23 cellular contexts compared by ENCODE assay signal in the genomic region with DNA sequence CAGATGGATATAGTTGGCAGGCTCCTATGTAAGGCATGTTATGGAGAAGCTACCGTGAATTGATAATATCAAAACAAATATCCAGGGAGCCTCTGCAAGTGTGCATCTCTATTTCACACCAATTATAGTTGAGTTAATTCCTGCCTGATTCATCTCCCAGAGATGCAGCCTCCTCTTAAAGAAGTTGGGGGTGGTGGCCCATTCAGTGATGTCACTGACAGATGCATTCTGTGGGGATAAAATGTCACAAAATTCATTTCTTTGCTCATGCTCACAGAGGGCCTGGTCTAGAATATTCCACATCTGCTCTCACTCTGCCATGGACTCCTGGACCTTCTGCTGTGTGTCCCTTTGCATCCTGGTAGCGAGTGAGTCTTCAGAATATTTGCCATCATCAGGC.
DNase-seq lines count a peak whose midpoint lies in the region; TF ChIP-seq lines count a peak whose summit lies in the region.
"Had no signal": no experiment of that assay in that cellular context is flagged by ENCODE, and none has a peak within 500 bp of the region (broad histone marks: within the 10 kb centered on the region; RNA-seq: fewer than 3 reads in every experiment).

No MANE protein-coding gene starts in this region.

- H3K27me3 ChIP-seq in smooth muscle cell (ENCODE audit: low read depth) = no peaks in the 10 kb centered on the region
- H3K27me3 ChIP-seq: tibial artery had no signal

- H3K4me1 Mint-ChIP-seq in activated naive CD4-positive, alpha-beta T cell treated with anti-CD3 and anti-CD28 coated beads for 36 hours (ENCODE audit: low read depth) = peaks cover 10% of the 10 kb centered on the region
- peaks cover 2% of the 10 kb centered on the region for H3K4me1 Mint-ChIP-seq in activated naive CD8-positive, alpha-beta T cell treated with anti-CD3 and anti-CD28 coated beads for 36 hours
- H3K4me1 Mint-ChIP-seq: stimulated activated naive CD8-positive, alpha-beta T cell treated with anti-CD3 and anti-CD28 coated beads, Interleukin-15, amount 100 ng/mL, for 72 hours had no signal

- H3K9ac ChIP-seq in smooth muscle cell (ENCODE audit: low read depth) = no peak overlapping the region

- peak overlapping the region; percentile 66 for H3K27ac Mint-ChIP-seq in activated naive CD4-positive, alpha-beta T cell treated with anti-CD3 and anti-CD28 coated beads for 36 hours
- no peak overlapping the region for H3K27ac Mint-ChIP-seq in activated naive CD8-positive, alpha-beta T cell treated with anti-CD3 and anti-CD28 coated beads for 36 hours
- H3K27ac Mint-ChIP-seq: mesothelial cell of epicardium; natural killer cell; stimulated activated naive CD8-positive, alpha-beta T cell treated with anti-CD3 and anti-CD28 coated beads, Interleukin-15, amount 100 ng/mL, for 72 hours had no signal

- peaks cover 8% of the 10 kb centered on the region for H3K4me1 ChIP-seq in smooth muscle cell (ENCODE audit: low read depth)
- H3K4me1 ChIP-seq: tibial artery had no signal

- no peaks in the 10 kb centered on the region for H3K36me3 ChIP-seq in smooth muscle cell (ENCODE audit: low read depth)
- H3K36me3 ChIP-seq: esophagus muscularis mucosa, tibial artery had no signal

- no peak overlapping the region for H3K4me3 ChIP-seq in smooth muscle cell
- H3K4me3 ChIP-seq: coronary artery, esophagus muscularis mucosa, tibial artery had no signal

- no peaks in the 10 kb centered on the region for H3K79me2 ChIP-seq in smooth muscle cell (ENCODE audit: low read depth)

- no peaks in the 10 kb centered on the region for H3K9me3 Mint-ChIP-seq in activated naive CD4-positive, alpha-beta T cell treated with anti-CD3 and anti-CD28 coated beads for 36 hours
- H3K9me3 Mint-ChIP-seq in activated naive CD8-positive, alpha-beta T cell treated with anti-CD3 and anti-CD28 coated beads for 36 hours = no peaks in the 10 kb centered on the region
- H3K9me3 Mint-ChIP-seq: mesothelial cell of epicardium; natural killer cell; stimulated activated naive CD8-positive, alpha-beta T cell treated with anti-CD3 and anti-CD28 coated beads, Interleukin-15, amount 100 ng/mL, for 72 hours had no signal

- no peak for DNase-seq in activated naive CD4-positive, alpha-beta T cell treated with anti-CD3 and anti-CD28 coated beads for 36 hours
- no peak for DNase-seq in activated naive CD4-positive, alpha-beta T cell treated with Interleukin-2 at 50 U/mL for 16 hours
- DNase-seq in RKO (ENCODE audit: low spot score) = peak; percentile 93
- no peak for DNase-seq in activated naive CD8-positive, alpha-beta T cell treated with anti-CD3 and anti-CD28 coated beads for 36 hours
- no peak for DNase-seq in smooth muscle cell (lab: John Stamatoyannopoulos, UW; ENCODE audit: unreplicated experiment)
- no peak for DNase-seq in DMS114 treated with DMSO at 0.1 percent for 48 hours (lab: John Stamatoyannopoulos, UW; ENCODE audit: unreplicated experiment)
- DNase-seq in GOT3 (lab: John Stamatoyannopoulos, UW) = no peak
- no peak for DNase-seq in stimulated activated CD4-positive, alpha-beta T cell treated with anti-CD3 and anti-CD28 coated beads, Interleukin-2, amount 100 ng/mL, for 48 hours
- DNase-seq: activated CD4-positive, alpha-beta T cell treated with anti-CD3 and anti-CD28 coated beads for 48 hours; activated CD8-positive, alpha-beta memory T cell treated with anti-CD3 and anti-CD28 coated beads, Interleukin-2, amount 50 U/mL, for 48 hours; activated gamma-delta T cell; HCEC 1CT; left ventricle myocardium superior; natural killer cell; NCI-H1092 treated with DMSO at 0.1 percent for 48 hours; NCI-H2029 treated with DMSO at 0.1 percent for 48 hours; right cardiac atrium; Right ventricle myocardium superior; stimulated activated naive CD8-positive, alpha-beta T cell treated with anti-CD3 and anti-CD28 coated beads, Interleukin-15, amount 100 ng/mL, for 72 hours; tibial artery had no signal

- intact Hi-C loops in activated naive CD4-positive, alpha-beta T cell treated with anti-CD3 and anti-CD28 coated beads for 36 hours (cut with micrococcal nuclease) = no loop called here

- WGBS in smooth muscle cell (ENCODE audit: low lambda C conversion rate) = 81% methylated on average over 2 of the region's 2 CpGs

- peaks cover 4% of the 10 kb centered on the region for H3K27me3 Mint-ChIP-seq in activated naive CD4-positive, alpha-beta T cell treated with anti-CD3 and anti-CD28 coated beads for 36 hours (ENCODE audit: low read depth)
- peaks cover 7% of the 10 kb centered on the region for H3K27me3 Mint-ChIP-seq in activated naive CD8-positive, alpha-beta T cell treated with anti-CD3 and anti-CD28 coated beads for 36 hours

- no peak overlapping the region for H3K27ac ChIP-seq in smooth muscle cell (ENCODE audit: low read depth)
- H3K27ac ChIP-seq: coronary artery, esophagus muscularis mucosa, tibial artery had no signal

- peak overlapping the region; percentile 9 for H3K4me2 ChIP-seq in smooth muscle cell

- no peaks in the 10 kb centered on the region for H4K20me1 ChIP-seq in smooth muscle cell (ENCODE audit: low read depth)

- no peaks in the 10 kb centered on the region for H3K9me3 ChIP-seq in smooth muscle cell (replicated peaks; ENCODE audit: low read depth)
- H3K9me3 ChIP-seq: esophagus muscularis mucosa, tibial artery had no signal

- TF ChIP-seq CTCF in smooth muscle cell (IDR thresholded peaks at IDR 0.05; ENCODE audit: borderline replicate concordance, insufficient read depth, poor library complexity, severe bottlenecking) = no peak

- no peak overlapping the region for H2AFZ ChIP-seq in smooth muscle cell (ENCODE audit: low read depth)

- no peaks in the 10 kb centered on the region for H3K36me3 Mint-ChIP-seq in activated naive CD4-positive, alpha-beta T cell treated with anti-CD3 and anti-CD28 coated beads for 36 hours (ENCODE audit: low read depth)
- H3K36me3 Mint-ChIP-seq in activated naive CD8-positive, alpha-beta T cell treated with anti-CD3 and anti-CD28 coated beads for 36 hours = no peaks in the 10 kb centered on the region
- H3K36me3 Mint-ChIP-seq: mesothelial cell of epicardium, natural killer cell had no signal

- CTCF ChIA-PET in activated naive CD4-positive, alpha-beta T cell treated with anti-CD3 and anti-CD28 coated beads for 36 hours (lab: Charles Lee) = interaction anchor here (0.6 to 2.6 kb wide), 7 partner anchors 22 to 39 kb away, joined by 3 to 26 read pairs (median 4); no protein-coding TSS in a partner anchor

- no peaks in the 10 kb centered on the region for H3F3A ChIP-seq in smooth muscle cell (ENCODE audit: low read depth)

- peak overlapping the region; percentile 41 for H3K4me3 Mint-ChIP-seq in activated naive CD4-positive, alpha-beta T cell treated with anti-CD3 and anti-CD28 coated beads for 36 hours
- H3K4me3 Mint-ChIP-seq in activated naive CD8-positive, alpha-beta T cell treated with anti-CD3 and anti-CD28 coated beads for 36 hours = peak overlapping the region; percentile 50
- H3K4me3 Mint-ChIP-seq: mesothelial cell of epicardium, natural killer cell had no signal
